8 cellular contexts compared by ENCODE assay signal in the genomic region with DNA sequence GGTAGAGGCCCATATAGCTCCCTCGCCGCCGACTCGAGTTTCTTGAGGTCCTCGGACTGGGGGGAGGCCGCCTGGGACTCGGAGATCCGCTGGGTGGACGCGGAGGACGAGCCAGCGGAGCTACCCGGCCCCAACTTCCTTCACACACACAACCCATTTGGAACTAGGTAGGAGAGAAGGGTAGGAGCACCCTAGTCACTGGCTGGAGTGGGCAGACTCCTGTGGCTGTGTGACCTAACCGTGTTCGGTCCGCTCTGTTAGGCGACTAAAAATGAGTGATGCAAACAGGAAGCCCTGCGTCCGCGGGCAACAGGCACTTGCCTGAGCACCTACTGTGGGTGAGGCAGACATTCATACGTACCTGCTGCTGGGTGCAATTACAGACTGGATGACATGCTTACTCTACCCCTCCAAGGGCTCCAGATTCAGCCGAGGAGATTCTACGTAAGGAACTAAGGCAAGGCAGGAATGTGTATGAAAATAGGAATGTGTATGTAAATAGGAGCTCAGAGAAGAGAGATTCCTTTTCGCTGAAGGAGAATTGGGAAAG. TPM values are rescaled to one million over a fixed set of nuclear protein-coding genes. Genes with fewer than 3 reads are reported as not detected.
DNase-seq lines count a peak whose midpoint lies in the region; ATAC-seq, FAIRE-seq and TF ChIP-seq lines count a peak whose summit lies in the region.

No MANE protein-coding gene starts in this region.

- peak in 8 of 10 experiments; percentile 34 to 50 (median 38) for DNase-seq in CD4-positive, alpha-beta T cell
- DNase-seq in SJSA1 (ENCODE audit: low read depth in 1 of 2, low spot score in 2 of 2), result peak in 1 of 2 experiments; percentile 70
- DNase-seq in astrocyte of the hippocampus (ENCODE audit: low read depth, low spot score), result peak; percentile 71
- DNase-seq in kidney, result no peak
- peak; percentile 21 for DNase-seq in stimulated activated CD8-positive, alpha-beta memory T cell treated with anti-CD3 and anti-CD28 coated beads, Interleukin-12 subunit alpha, Interleukin-12 subunit beta, amount 100 ng/mL, for 1 hour (ENCODE audit: low read depth)
- DNase-seq in NCI-H128 (lab: John Stamatoyannopoulos, UW; ENCODE audit: unreplicated experiment), result no peak

- POLR2A ChIA-PET in CD4-positive, alpha-beta T cell (lab: Charles Lee), result interaction anchor here (0.7 to 7.4 kb wide), 22 partner anchors 10 to 668 kb away, joined by 3 to 294 read pairs (median 10); a partner anchor contains a TSS
- POLR2A ChIA-PET in HEK293 (lab: Yijun Ruan, JAX), result interaction anchor here (0.6 to 6.8 kb wide), 15 partner anchors 8 to 226 kb away, joined by 3 to 242 read pairs (median 4); a partner anchor contains a TSS

- intact Hi-C loops in CD4-positive, alpha-beta T cell (cut with DNase I, micrococcal nuclease), result loop anchor here (2.0 to 10.0 kb wide), 8 partner anchors 51 to 841 kb away; a partner anchor contains a TSS
- intact Hi-C loops in kidney (cut with DNase I), result no loop called here

- ATAC-seq in CD4-positive, alpha-beta T cell (ENCODE audit: poor library complexity), result no peak
- no peak for ATAC-seq in HG02884 (IDR thresholded peaks at IDR 0.05; ENCODE audit: unreplicated experiment)

- H3K27me3 Mint-ChIP-seq in CD4-positive, alpha-beta T cell, result no peaks in the 10 kb centered on the region

- H3K4me1 ChIP-seq in HEK293 (ENCODE audit: control insufficient read depth, insufficient read depth, low read length) (peaks cover 6% of the 10 kb centered on the region), SJSA1 (replicated peaks) (peaks cover 29% of the 10 kb centered on the region), kidney (ENCODE audit: control insufficient read depth in 1 of 2, insufficient read depth in 1 of 2, low read depth in 1 of 2, low read length in 2 of 2) (peaks cover 5 to 12% of the 10 kb centered on the region in 2 donors)

- H3K36me3 ChIP-seq in HEK293 (ENCODE audit: control insufficient read depth in 2 of 2, insufficient read depth in 1 of 2, low read length in 2 of 2) (no peaks in the 10 kb centered on the region), SJSA1 (peaks cover 9% of the 10 kb centered on the region), kidney (ENCODE audit: control insufficient read depth in 1 of 2, insufficient read depth in 2 of 2, low read length in 2 of 2) (no peaks in the 10 kb centered on the region)

- no peak for FAIRE-seq in kidney (lab: Jason Lieb, UNC)

- H3K9me3 Mint-ChIP-seq in CD4-positive, alpha-beta T cell, result no peaks in the 10 kb centered on the region

- peak overlapping the region; percentile 18 to 90 for H3K9ac ChIP-seq in kidney (ENCODE audit: low read length in 2 of 2)

- no peak for TF ChIP-seq CTCF in CD4-positive, alpha-beta T cell (IDR thresholded peaks at IDR 0.05)
- TF ChIP-seq CTCF in HEK293 (tag by site-specific recombination; IDR thresholded peaks at IDR 0.05) (no peak), kidney (IDR thresholded peaks at IDR 0.05; ENCODE audit: borderline replicate concordance, extremely low read depth, insufficient read depth) (no peak)

- H3K27ac ChIP-seq in CD4-positive, alpha-beta T cell (ENCODE audit: low read depth, low read length), result peak overlapping the region; percentile 99
- peak overlapping the region; percentile 58 for H3K27ac ChIP-seq in HEK293 (ENCODE audit: extremely low read depth, low read depth, low read length)
- H3K27ac ChIP-seq in SJSA1, result peak overlapping the region; percentile 75
- peak overlapping the region; percentile 89 to 97 for H3K27ac ChIP-seq in kidney (ENCODE audit: low read depth in 2 of 2, low read length in 2 of 2)

- no peaks in the 10 kb centered on the region for H3K27me3 ChIP-seq in CD4-positive, alpha-beta T cell (ENCODE audit: control insufficient read depth, insufficient read depth, low read length)
- H3K27me3 ChIP-seq in SJSA1 (replicated peaks), result no peaks in the 10 kb centered on the region

- CTCF ChIA-PET in CD4-positive, alpha-beta T cell (lab: Charles Lee), result interaction anchor here (1.4 to 3.9 kb wide), 4 partner anchors 30 to 185 kb away, joined by 4 to 14 read pairs (median 8); a partner anchor contains a TSS
- CTCF ChIA-PET in HEK293 (lab: Yijun Ruan, JAX), result interaction anchor here (0.5 to 7.5 kb wide), 13 partner anchors 18 to 282 kb away, joined by 3 to 63 read pairs (median 4); a partner anchor contains a TSS

- peaks cover 12% of the 10 kb centered on the region for H3K36me3 Mint-ChIP-seq in CD4-positive, alpha-beta T cell (ENCODE audit: low read depth)

- H3K4me3 ChIP-seq in HEK293 (ENCODE audit: low read depth, low read length) (peak overlapping the region; percentile 70), SJSA1 (peak overlapping the region; percentile 85), kidney (ENCODE audit: low read length in 2 of 2) (peak overlapping the region; percentile 81 to 96)

- peak overlapping the region; percentile 96 for H3K27ac Mint-ChIP-seq in CD4-positive, alpha-beta T cell

- H3K4me3 Mint-ChIP-seq in CD4-positive, alpha-beta T cell, result peak overlapping the region; percentile 96

- no peaks in the 10 kb centered on the region for H3K9me3 ChIP-seq in CD4-positive, alpha-beta T cell (ENCODE audit: control insufficient read depth, low read length)
- no peaks in the 10 kb centered on the region for H3K9me3 ChIP-seq in HEK293 (ENCODE audit: control insufficient read depth, insufficient read depth, low read depth, low read length)
- H3K9me3 ChIP-seq in SJSA1 (replicated peaks), result no peaks in the 10 kb centered on the region
- no peaks in the 10 kb centered on the region for H3K9me3 ChIP-seq in kidney (ENCODE audit: control insufficient read depth in 1 of 2, low read length in 2 of 2)

- peaks cover 26% of the 10 kb centered on the region for H3K4me1 Mint-ChIP-seq in CD4-positive, alpha-beta T cell (ENCODE audit: low read depth)

TF ChIP-seq in HEK293, 187 proteins besides CTCF, POLR2A, EP300 and RAD21 (continues in another document):
- TF ChIP-seq ZNF133 (tag by site-specific recombination; IDR thresholded peaks at IDR 0.05) (no peak), ZNF146 (tag by site-specific recombination; IDR thresholded peaks at IDR 0.05) (no peak), ZNF548 (tag by site-specific recombination; IDR thresholded peaks at IDR 0.05) (no peak), ZNF501 (tag by site-specific recombination; IDR thresholded peaks at IDR 0.05) (peak; percentile 44; the same call in 1 of the 2 replicates), ZNF670 (tag by site-specific recombination; IDR thresholded peaks at IDR 0.05; ENCODE audit: low read depth) (no peak), GLIS1 (tag by site-specific recombination; IDR thresholded peaks at IDR 0.05) (peak; percentile 54), ZNF155 (tag by site-specific recombination; IDR thresholded peaks at IDR 0.05) (no peak), EGR2 (tag by site-specific recombination; IDR thresholded peaks at IDR 0.05; ENCODE audit: low read depth) (peak; percentile 86), ZNF394 (tag by site-specific recombination; IDR thresholded peaks at IDR 0.05; ENCODE audit: borderline replicate concordance) (peak; percentile 36; the same call in 1 of the 2 replicates), BCL11B (tag by site-specific recombination; IDR thresholded peaks at IDR 0.05; ENCODE audit: low read depth) (no peak), ZNF202 (tag by site-specific recombination; IDR thresholded peaks at IDR 0.05; ENCODE audit: borderline replicate concordance) (no peak)
- TF ChIP-seq, protein P1, sequence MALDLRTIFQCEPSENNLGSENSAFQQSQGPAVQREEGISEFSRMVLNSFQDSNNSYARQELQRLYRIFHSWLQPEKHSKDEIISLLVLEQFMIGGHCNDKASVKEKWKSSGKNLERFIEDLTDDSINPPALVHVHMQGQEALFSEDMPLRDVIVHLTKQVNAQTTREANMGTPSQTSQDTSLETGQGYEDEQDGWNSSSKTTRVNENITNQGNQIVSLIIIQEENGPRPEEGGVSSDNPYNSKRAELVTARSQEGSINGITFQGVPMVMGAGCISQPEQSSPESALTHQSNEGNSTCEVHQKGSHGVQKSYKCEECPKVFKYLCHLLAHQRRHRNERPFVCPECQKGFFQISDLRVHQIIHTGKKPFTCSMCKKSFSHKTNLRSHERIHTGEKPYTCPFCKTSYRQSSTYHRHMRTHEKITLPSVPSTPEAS (tag by site-specific recombination; IDR thresholded peaks at IDR 0.05), result no peak
- TF ChIP-seq, protein P2, sequence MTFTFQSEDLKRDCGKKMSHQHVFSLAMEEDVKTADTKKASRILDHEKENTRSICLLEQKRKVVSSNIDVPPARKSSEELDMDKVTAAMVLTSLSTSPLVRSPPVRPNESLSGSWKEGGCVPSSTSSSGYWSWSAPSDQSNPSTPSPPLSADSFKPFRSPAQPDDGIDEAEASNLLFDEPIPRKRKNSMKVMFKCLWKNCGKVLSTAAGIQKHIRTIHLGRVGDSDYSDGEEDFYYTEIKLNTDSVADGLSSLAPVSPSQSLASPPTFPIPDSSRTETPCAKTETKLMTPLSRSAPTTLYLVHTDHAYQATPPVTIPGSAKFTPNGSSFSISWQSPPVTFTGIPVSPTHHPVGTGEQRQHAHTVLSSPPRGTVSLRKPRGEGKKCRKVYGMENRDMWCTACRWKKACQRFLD (tag by site-specific recombination; IDR thresholded peaks at IDR 0.05), result no peak
- TF ChIP-seq, protein P3, sequence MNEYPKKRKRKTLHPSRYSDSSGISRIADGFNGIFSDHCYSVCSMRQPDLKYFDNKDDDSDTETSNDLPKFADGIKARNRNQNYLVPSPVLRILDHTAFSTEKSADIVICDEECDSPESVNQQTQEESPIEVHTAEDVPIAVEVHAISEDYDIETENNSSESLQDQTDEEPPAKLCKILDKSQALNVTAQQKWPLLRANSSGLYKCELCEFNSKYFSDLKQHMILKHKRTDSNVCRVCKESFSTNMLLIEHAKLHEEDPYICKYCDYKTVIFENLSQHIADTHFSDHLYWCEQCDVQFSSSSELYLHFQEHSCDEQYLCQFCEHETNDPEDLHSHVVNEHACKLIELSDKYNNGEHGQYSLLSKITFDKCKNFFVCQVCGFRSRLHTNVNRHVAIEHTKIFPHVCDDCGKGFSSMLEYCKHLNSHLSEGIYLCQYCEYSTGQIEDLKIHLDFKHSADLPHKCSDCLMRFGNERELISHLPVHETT (tag by site-specific recombination; IDR thresholded peaks at IDR 0.05), result 0 out of 2 replicates have a peak, but pooled peaks have one; percentile 42
- TF ChIP-seq, protein P4, sequence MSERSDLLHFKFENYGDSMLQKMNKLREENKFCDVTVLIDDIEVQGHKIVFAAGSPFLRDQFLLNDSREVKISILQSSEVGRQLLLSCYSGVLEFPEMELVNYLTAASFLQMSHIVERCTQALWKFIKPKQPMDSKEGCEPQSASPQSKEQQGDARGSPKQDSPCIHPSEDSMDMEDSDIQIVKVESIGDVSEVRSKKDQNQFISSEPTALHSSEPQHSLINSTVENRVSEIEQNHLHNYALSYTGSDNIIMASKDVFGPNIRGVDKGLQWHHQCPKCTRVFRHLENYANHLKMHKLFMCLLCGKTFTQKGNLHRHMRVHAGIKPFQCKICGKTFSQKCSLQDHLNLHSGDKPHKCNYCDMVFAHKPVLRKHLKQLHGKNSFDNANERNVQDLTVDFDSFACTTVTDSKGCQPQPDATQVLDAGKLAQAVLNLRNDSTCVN (tag by site-specific recombination; optimal IDR thresholded peaks at IDR 0.05), result no peak

RNA-seq across cellular contexts. Expression of a gene that starts 4.6 kb away (rescaled TPM):
- 100 to 1,000 TPM; 136 to 141 TPM for total RNA-seq in CD4-positive, alpha-beta T cell
- total RNA-seq in SJSA1 (2014; rRNA removed; shearing (Covaris generic)), result 11.7 and 29.4 TPM in 2 replicates
- 74.3 TPM for total RNA-seq in kidney
- 9.2 TPM for polyA plus RNA-seq in kidney (ENCODE audit: insufficient read depth, low read depth, low replicate concordance)

Comparison
In these comparisons a context has a peak if more than half of its experiments do, and no peak if none do; other contexts are left out.
1. DNase-seq: peak in CD4-positive, alpha-beta T cell (8 of 10), astrocyte of the hippocampus (single experiment) and stimulated activated CD8-positive, alpha-beta memory T cell treated with anti-CD3 and anti-CD28 coated beads, Interleukin-12 subunit alpha, Interleukin-12 subunit beta, amount 100 ng/mL, for 1 hour (single experiment); none in kidney (single experiment) and NCI-H128 (single experiment).
2. Peak in every context shown above with its lines, with median percentiles within 50 percentile points of each other: H3K27ac ChIP-seq and H3K4me3 ChIP-seq.